21 cellular contexts compared by ENCODE assay signal in genomic region chr2:67854103-67854502, GRCh38.
DNase-seq lines count a peak whose midpoint lies in the region; TF ChIP-seq lines count a peak whose summit lies in the region.
"Had no signal": no experiment of that assay in that cellular context is flagged by ENCODE, and none has a peak within 500 bp of the region (broad histone marks: within the 10 kb centered on the region; RNA-seq: fewer than 3 reads in every experiment).

No MANE protein-coding gene starts in this region.

- no peak for TF ChIP-seq RAD21 in Ishikawa (IDR thresholded peaks at IDR 0.05; ENCODE audit: low read depth)

- no peaks in the 10 kb centered on the region for H3K36me3 Mint-ChIP-seq in progenitor cell of endocrine pancreas (ENCODE audit: insufficient read depth)

- no peaks in the 10 kb centered on the region for H3K9me3 Mint-ChIP-seq in progenitor cell of endocrine pancreas (ENCODE audit: low read depth)
- H3K9me3 Mint-ChIP-seq: CD4-positive, alpha-beta T cell had no signal

- no peak overlapping the region for H3K4me3 ChIP-seq in foreskin fibroblast (ENCODE audit: low read depth in 1 of 2, low read length in 2 of 2)
- no peak overlapping the region for H3K4me3 ChIP-seq in mesendoderm (ENCODE audit: low read length)
- H3K4me3 ChIP-seq: psoas muscle, upper lobe of left lung had no signal

- TF ChIP-seq CTCF in foreskin fibroblast (IDR thresholded peaks at IDR 0.05; ENCODE audit: low read depth, low read length): no peak
- no peak for TF ChIP-seq CTCF in progenitor cell of endocrine pancreas (IDR thresholded peaks at IDR 0.05; ENCODE audit: unreplicated experiment)

- no peak overlapping the region for H3K9ac ChIP-seq in mesendoderm (ENCODE audit: low read length)

- H2AK5ac ChIP-seq in mesendoderm (ENCODE audit: low read length): no peak overlapping the region

- H3K4me3 Mint-ChIP-seq in progenitor cell of endocrine pancreas (ENCODE audit: low read depth): no peak overlapping the region
- H3K4me3 Mint-ChIP-seq: activated CD8-positive, alpha-beta T cell treated with anti-CD3 and anti-CD28 coated beads, Interleukin-2, amount 10 ng/mL, durations not matched to agents 7 days and 5 days; CD4-positive, alpha-beta T cell had no signal

- H3K4me1 Mint-ChIP-seq in progenitor cell of endocrine pancreas (ENCODE audit: low read depth): no peaks in the 10 kb centered on the region

- H3K79me1 ChIP-seq in mesendoderm (ENCODE audit: low read length): no peaks in the 10 kb centered on the region

- H2BK15ac ChIP-seq in mesendoderm (replicated peaks; ENCODE audit: low read depth): no peak overlapping the region

- H3K4ac ChIP-seq in mesendoderm (ENCODE audit: low read depth, low read length): no peak overlapping the region

- H3K4me1 ChIP-seq in mesendoderm (ENCODE audit: control insufficient read depth, low read depth, low read length): no peaks in the 10 kb centered on the region
- H3K4me1 ChIP-seq: psoas muscle, upper lobe of left lung had no signal

- H3K27me3 ChIP-seq in mesendoderm (ENCODE audit: insufficient read depth, low read length, poor library complexity): no peaks in the 10 kb centered on the region
- H3K27me3 ChIP-seq: upper lobe of left lung had no signal

- no peak overlapping the region for H2BK120ac ChIP-seq in mesendoderm (ENCODE audit: low read depth, low read length)

- H3K56ac ChIP-seq in mesendoderm (ENCODE audit: low read length): no peak overlapping the region

- DNase-seq in DMS 273 (lab: John Stamatoyannopoulos, UW; ENCODE audit: unreplicated experiment) (peak; percentile 71), NCI-H69 (lab: John Stamatoyannopoulos, UW) (peak; percentile 97), foreskin fibroblast (peak; percentile 40 to 70), putamen (ENCODE audit: low spot score) (no peak), progenitor cell of endocrine pancreas (ENCODE audit: low spot score, unreplicated experiment) (no peak), mesendoderm (no peak)
- DNase-seq in activated CD8-positive, alpha-beta memory T cell treated with anti-CD3 and anti-CD28 coated beads, Interleukin-2, amount 50 U/mL, for 4 hours: no peak
- DNase-seq: activated CD4-positive, CD25-positive, alpha-beta regulatory T cell; activated CD8-positive, alpha-beta T cell treated with anti-CD3 and anti-CD28 coated beads, Interleukin-2, amount 10 ng/mL, durations not matched to agents 7 days and 5 days; activated effector memory CD4-positive, alpha-beta T cell treated with anti-CD3 and anti-CD28 coated beads, Interleukin-2, amount 50 U/mL, for 16 hours; CD4-positive, alpha-beta T cell; cerebellar nuclear complex; mesenchymal stem cell; NCI-H2107; NCI-H526; psoas muscle; small intestine; stimulated activated CD4-positive, alpha-beta T cell treated with anti-CD3 and anti-CD28 coated beads, Interleukin-1b, Interleukin-23, amount 100 ng/mL, for 48 hours; T1000; upper lobe of left lung had no signal

- no CpG with 5 or more reads among the region's 4 CpGs for WGBS in mesendoderm (ENCODE audit: extremely low coverage, insufficient coverage, low lambda C conversion rate)

- H3K4me2 ChIP-seq in mesendoderm (ENCODE audit: low read length): no peak overlapping the region

- TF ChIP-seq EP300 in Ishikawa (IDR thresholded peaks at IDR 0.05; ENCODE audit: borderline replicate concordance): no peak

- H3K36me3 ChIP-seq in mesendoderm (ENCODE audit: control insufficient read depth, insufficient read depth, low read length): no peaks in the 10 kb centered on the region
- H3K36me3 ChIP-seq: upper lobe of left lung had no signal

- no peak overlapping the region for H3K27ac ChIP-seq in mesendoderm (ENCODE audit: low read depth, low read length)
- H3K27ac ChIP-seq: psoas muscle, upper lobe of left lung had no signal

- H4K5ac ChIP-seq in mesendoderm (ENCODE audit: low read length): no peak overlapping the region

- H3K79me2 ChIP-seq in mesendoderm (ENCODE audit: control insufficient read depth, insufficient read depth, low read length): no peaks in the 10 kb centered on the region

- no peak overlapping the region for H2BK5ac ChIP-seq in mesendoderm (ENCODE audit: low read length)

- no peak overlapping the region for H4K8ac ChIP-seq in mesendoderm (ENCODE audit: low read depth, low read length)

- peaks cover 10% of the 10 kb centered on the region for H3K27me3 Mint-ChIP-seq in progenitor cell of endocrine pancreas

- no peak overlapping the region for H3K23ac ChIP-seq in mesendoderm (ENCODE audit: low read length)

- H3K27ac Mint-ChIP-seq in progenitor cell of endocrine pancreas: no peak overlapping the region
- H3K27ac Mint-ChIP-seq: activated CD8-positive, alpha-beta T cell treated with anti-CD3 and anti-CD28 coated beads, Interleukin-2, amount 10 ng/mL, durations not matched to agents 7 days and 5 days; CD4-positive, alpha-beta T cell had no signal

- no peak overlapping the region for H3K18ac ChIP-seq in mesendoderm (ENCODE audit: low read length)

TF ChIP-seq in Ishikawa, 13 proteins besides CTCF, POLR2A, EP300 and RAD21:
- TF ChIP-seq NFIC (IDR thresholded peaks at IDR 0.05) (peak; percentile 57), TEAD4 (IDR thresholded peaks at IDR 0.05) (no peak), CREB1 (IDR thresholded peaks at IDR 0.05; ENCODE audit: low read depth) (no peak)
TF ChIP-seq in Ishikawa: peak in this region for 1.

Comparison
In these comparisons a context has a peak if more than half of its experiments do, and no peak if none do; other contexts are left out.
1. DNase-seq: peak in DMS 273 (single experiment), NCI-H69 (single experiment) and foreskin fibroblast (2 of 2); none in putamen (single experiment), progenitor cell of endocrine pancreas (single experiment), mesendoderm (single experiment) and activated CD8-positive, alpha-beta memory T cell treated with anti-CD3 and anti-CD28 coated beads, Interleukin-2, amount 50 U/mL, for 4 hours (single experiment).